In the genomic region with DNA sequence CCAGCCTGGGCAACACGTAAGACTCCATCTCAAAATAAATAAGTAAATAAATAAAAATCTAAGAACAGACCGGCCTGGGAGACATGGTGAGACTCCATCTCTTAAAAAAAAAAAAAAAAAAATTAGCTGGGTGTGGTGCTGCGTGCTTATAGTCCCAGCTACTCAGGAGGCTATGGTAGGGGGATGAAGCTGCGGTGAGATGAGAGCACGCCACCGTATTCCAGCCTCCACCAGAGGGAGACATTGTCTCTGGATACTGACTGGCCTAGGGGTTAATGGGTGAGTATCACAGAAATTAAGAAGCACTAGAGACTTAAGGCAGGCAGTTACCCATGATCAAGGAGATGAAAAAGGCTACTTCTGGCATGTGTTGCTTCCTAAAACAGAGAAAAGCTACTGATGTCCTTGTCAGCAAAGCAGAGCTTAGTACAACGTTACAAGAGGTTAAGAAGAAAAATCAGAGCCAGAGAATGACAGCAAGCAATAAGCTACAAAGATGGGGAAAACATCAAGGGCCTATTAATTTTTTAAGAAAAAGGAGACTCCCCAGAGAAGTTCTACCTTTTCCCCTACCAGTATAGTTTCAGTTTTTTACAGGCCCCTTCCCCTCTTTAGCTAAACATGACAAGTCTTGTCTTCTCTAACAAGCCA, we compare ENCODE assay signal across 8 cellular contexts.
DNase-seq lines count a peak whose midpoint lies in the region; ATAC-seq lines count a peak whose summit lies in the region.

No MANE protein-coding gene starts in this region.

- ATAC-seq in HG02852 (IDR thresholded peaks at IDR 0.05; ENCODE audit: unreplicated experiment) (peak; percentile 52), HG02884 (IDR thresholded peaks at IDR 0.05; ENCODE audit: unreplicated experiment) (no peak)
- ATAC-seq in activated CD4-positive, CD25-positive, alpha-beta regulatory T cell treated with anti-CD3 and anti-CD28 coated beads, Interleukin-2, amount 50 U/mL, for 24 hours: peak; percentile 95

- DNase-seq in EL (peak; percentile 70), NCI-H2227 (lab: John Stamatoyannopoulos, UW; ENCODE audit: unreplicated experiment) (peak; percentile 65), cerebellar cortex (ENCODE audit: low spot score) (peak; percentile 89), left kidney (ENCODE audit: low read depth, low spot score) (peak; percentile 86)
- peak; percentile 40 to 50 for DNase-seq in stimulated activated CD4-positive, alpha-beta T cell treated with anti-CD3 and anti-CD28 coated beads, Interleukin-4, amount 100 ng/mL, for 48 hours (ENCODE audit: low read depth in 2 of 2)
